19 cellular contexts compared by ENCODE assay signal in genomic region chr17:46109603-46110189, GRCh38.
A peak's percentile ranks its signal among the peaks of the same experiment; 100 is the strongest.
DNase-seq lines count a peak whose midpoint lies in the region; ATAC-seq, FAIRE-seq and TF ChIP-seq lines count a peak whose summit lies in the region.
"Had no signal": no experiment of that assay in that cellular context is flagged by ENCODE, and none has a peak within 500 bp of the region (broad histone marks: within the 10 kb centered on the region; RNA-seq: fewer than 3 reads in every experiment).

No MANE protein-coding gene starts in this region.

- no peaks in the 10 kb centered on the region for H3K27me3 Mint-ChIP-seq in CD4-positive, CD25-positive, alpha-beta regulatory T cell
- no peaks in the 10 kb centered on the region for H3K27me3 Mint-ChIP-seq in activated naive CD4-positive, alpha-beta T cell treated with anti-CD3 and anti-CD28 coated beads for 36 hours (ENCODE audit: low read depth)

- TF ChIP-seq EP300 in GM12878 (IDR thresholded peaks at IDR 0.05; ENCODE audit: borderline replicate concordance in 1 of 2, control insufficient read depth in 1 of 2, low read depth in 2 of 2, low read length in 2 of 2), result no peak

- intact Hi-C loops in GM12878 (cut with micrococcal nuclease; ENCODE audit: unreplicated experiment) (no loop called here), vagina (cut with DNase I) (no loop called here)
- intact Hi-C loops in activated naive CD4-positive, alpha-beta T cell treated with anti-CD3 and anti-CD28 coated beads for 36 hours (cut with micrococcal nuclease), result no loop called here

- 48% methylated on average over 2 of the region's 2 CpGs for WGBS in GM12878 (ENCODE audit: insufficient coverage, insufficient replicate concordance, low lambda C conversion rate, missing lambda C conversion rate)
- 50 to 54% methylated on average over 2 of the region's 2 CpGs for WGBS in lung, 2 donors

- no peaks in the 10 kb centered on the region for H3K9me3 Mint-ChIP-seq in CD4-positive, CD25-positive, alpha-beta regulatory T cell
- no peaks in the 10 kb centered on the region for H3K9me3 Mint-ChIP-seq in activated naive CD4-positive, alpha-beta T cell treated with anti-CD3 and anti-CD28 coated beads for 36 hours
- H3K9me3 Mint-ChIP-seq: activated T-helper 1 cell treated with anti-CD3 and anti-CD28 coated beads, Interleukin-12 subunit alpha, Interleukin-12 subunit beta, Interleukin-2, Interleukin-4 antibody, amounts not matched to agents 30 ng/mL and 10 ng/mL and 1 ng/mL, durations not matched to agents 14 hours and 24 hours and 36 hours had no signal

- peak overlapping the region in 1 of 3 donors; percentile 32 for H3K27ac Mint-ChIP-seq in CD4-positive, CD25-positive, alpha-beta regulatory T cell
- H3K27ac Mint-ChIP-seq in activated naive CD4-positive, alpha-beta T cell treated with anti-CD3 and anti-CD28 coated beads for 36 hours, result no peak overlapping the region
- H3K27ac Mint-ChIP-seq: activated T-helper 1 cell treated with anti-CD3 and anti-CD28 coated beads, Interleukin-12 subunit alpha, Interleukin-12 subunit beta, Interleukin-2, Interleukin-4 antibody, amounts not matched to agents 30 ng/mL and 10 ng/mL and 1 ng/mL, durations not matched to agents 14 hours and 24 hours and 36 hours had no signal

- peaks cover 51 to 97% (median 73%) of the 10 kb centered on the region in 4 donors for H3K4me1 Mint-ChIP-seq in CD4-positive, CD25-positive, alpha-beta regulatory T cell
- peaks cover 74% of the 10 kb centered on the region for H3K4me1 Mint-ChIP-seq in activated naive CD4-positive, alpha-beta T cell treated with anti-CD3 and anti-CD28 coated beads for 36 hours (ENCODE audit: low read depth)

- no peaks in the 10 kb centered on the region for H3K9me3 ChIP-seq in CD4-positive, CD25-positive, alpha-beta regulatory T cell (ENCODE audit: control insufficient read depth in 2 of 2, low read length in 2 of 2)
- no peaks in the 10 kb centered on the region for H3K9me3 ChIP-seq in GM12878 (replicated peaks; ENCODE audit: control insufficient read depth, insufficient read depth, low read length)
- no peaks in the 10 kb centered on the region for H3K9me3 ChIP-seq in lung (ENCODE audit: control insufficient read depth in 2 of 2, insufficient read depth in 1 of 2, low read length in 1 of 2)
- no peaks in the 10 kb centered on the region for H3K9me3 ChIP-seq in vagina
- H3K9me3 ChIP-seq: breast epithelium, HAP-1, tibial nerve had no signal

- H3K4me1 ChIP-seq in CD4-positive, CD25-positive, alpha-beta regulatory T cell (ENCODE audit: control insufficient read depth, insufficient read depth, low read length, poor library complexity, severe bottlenecking), result peaks cover 32% of the 10 kb centered on the region
- H3K4me1 ChIP-seq in GM12878 (ENCODE audit: control insufficient read depth, insufficient read depth, low read length), result peaks cover 3% of the 10 kb centered on the region; the same call in 1 of the 2 replicates
- H3K4me1 ChIP-seq in lung (ENCODE audit: control insufficient read depth in 2 of 2, insufficient read depth in 2 of 2, low read length in 2 of 2), result peaks cover 12 to 36% of the 10 kb centered on the region in 2 donors
- H3K4me1 ChIP-seq in vagina, result peaks cover 61% of the 10 kb centered on the region

- TF ChIP-seq POLR2A in GM12891 (IDR thresholded peaks at IDR 0.05; ENCODE audit: low read depth, low read length) (no peak), GM12878 (IDR thresholded peaks at IDR 0.05; ENCODE audit: low read depth, low read length) (no peak), vagina (IDR thresholded peaks at IDR 0.05) (no peak)

- ATAC-seq in CD4-positive, CD25-positive, alpha-beta regulatory T cell (ENCODE audit: low read depth in 2 of 2), result no peak
- ATAC-seq in GM12878 (no peak; the same call in 2 of the 3 replicates), lung (ENCODE audit: insufficient read depth, low FRiP score) (peak; percentile 15), HG02973 (IDR thresholded peaks at IDR 0.05; ENCODE audit: unreplicated experiment) (no peak)

- POLR2A ChIA-PET in GM12878 (lab: Charles Lee), result interaction anchor here (0.9 to 1.8 kb wide), 6 partner anchors 10 to 77 kb away, joined by 3 to 9 read pairs (median 3); no protein-coding TSS in a partner anchor

- CTCF ChIA-PET in GM12878 (lab: Yijun Ruan, JAX), result interaction anchor here (0.6 to 2.2 kb wide), 8 partner anchors 9 to 426 kb away, joined by 3 to 13 read pairs (median 5); no protein-coding TSS in a partner anchor
- CTCF ChIA-PET in activated naive CD4-positive, alpha-beta T cell treated with anti-CD3 and anti-CD28 coated beads for 36 hours (lab: Charles Lee), result no interaction called here

- DNase-seq in CD4-positive, CD25-positive, alpha-beta regulatory T cell, result no peak
- DNase-seq in GM12891 (ENCODE audit: insufficient read length, low spot score), result no peak
- no peak for DNase-seq in GM12878 (ENCODE audit: low read depth, low spot score)
- DNase-seq in lung (ENCODE audit: low spot score), result no peak
- no peak for DNase-seq in vagina (ENCODE audit: extremely low spot score in 2 of 2)
- DNase-seq in activated naive CD4-positive, alpha-beta T cell treated with anti-CD3 and anti-CD28 coated beads for 36 hours, result no peak
- DNase-seq in GM13976 (ENCODE audit: low spot score), result no peak
- DNase-seq: cortex of kidney; DND-41; NCI-H1105; small intestine; stimulated activated CD4-positive, alpha-beta T cell treated with anti-CD3 and anti-CD28 coated beads, Interleukin-2, amount 100 ng/mL, for 48 hours; stimulated activated naive CD4-positive, alpha-beta T cell treated with Interleukin-2 at 50 U/mL for 16 hours had no signal

- FAIRE-seq in GM12891 (lab: Jason Lieb, UNC) (peak; percentile 90), GM12878 (lab: Jason Lieb, UNC) (no peak)
- FAIRE-seq: endometrium, small intestine had no signal

- RAD21 ChIA-PET in GM12878 (lab: Charles Lee; ENCODE audit: unreplicated experiment), result interaction anchor here (1.3 to 1.4 kb wide), 2 partner anchors 36 to 46 kb away, joined by 3 to 5 read pairs; no protein-coding TSS in a partner anchor

- SMC1A ChIA-PET in GM12878 (lab: Charles Lee; ENCODE audit: uncharacterized antibody, unreplicated experiment), result interaction anchor here (0.9 to 3.2 kb wide), 9 partner anchors 9 to 78 kb away, joined by 3 to 48 read pairs (median 7); no protein-coding TSS in a partner anchor

- no peak overlapping the region for H2AFZ ChIP-seq in GM12878 (ENCODE audit: control insufficient read depth, low read depth, low read length)

- no peaks in the 10 kb centered on the region for H3K27me3 ChIP-seq in CD4-positive, CD25-positive, alpha-beta regulatory T cell (ENCODE audit: control insufficient read depth, insufficient read depth, low read length)
- H3K27me3 ChIP-seq in GM12878 (replicated peaks in 1 of 2; ENCODE audit: control insufficient read depth in 2 of 2, insufficient read depth in 2 of 2, low read length in 1 of 2), result no peaks in the 10 kb centered on the region
- H3K27me3 ChIP-seq in lung (ENCODE audit: control insufficient read depth, insufficient read depth), result no peaks in the 10 kb centered on the region
- no peaks in the 10 kb centered on the region for H3K27me3 ChIP-seq in vagina
- H3K27me3 ChIP-seq: breast epithelium, tibial nerve had no signal

- peaks cover 97% of the 10 kb centered on the region for H3K79me2 ChIP-seq in GM12878 (ENCODE audit: control insufficient read depth, insufficient read depth, low read length)

- H3K4me2 ChIP-seq in GM12878 (ENCODE audit: control insufficient read depth, insufficient read depth), result no peak overlapping the region

- no peak overlapping the region for H3K9ac ChIP-seq in GM12878 (ENCODE audit: control insufficient read depth, insufficient read depth, low read length)

- no TSS peak for BruUV-seq in GM12878 (replicated peaks; lab: Mats Ljungman, UMichigan)

- in situ Hi-C loops in GM12878 (cut with MboI) (no loop called here), GM13976 (cut with MboI; ENCODE audit: low sequenced_read_pairs, unreplicated experiment) (no loop called here)

- peak overlapping the region in 1 of 4 donors; percentile 24 for H3K4me3 Mint-ChIP-seq in CD4-positive, CD25-positive, alpha-beta regulatory T cell
- H3K4me3 Mint-ChIP-seq in activated naive CD4-positive, alpha-beta T cell treated with anti-CD3 and anti-CD28 coated beads for 36 hours, result no peak overlapping the region
- H3K4me3 Mint-ChIP-seq: activated T-helper 1 cell treated with anti-CD3 and anti-CD28 coated beads, Interleukin-12 subunit alpha, Interleukin-12 subunit beta, Interleukin-2, Interleukin-4 antibody, amounts not matched to agents 30 ng/mL and 10 ng/mL and 1 ng/mL, durations not matched to agents 14 hours and 24 hours and 36 hours had no signal

- peak overlapping the region; percentile 1 for H3K4me3 ChIP-seq in CD4-positive, CD25-positive, alpha-beta regulatory T cell (ENCODE audit: low read depth, low read length)
- H3K4me3 ChIP-seq in GM12878 (no peak overlapping the region), lung (no peak overlapping the region), vagina (no peak overlapping the region)
- H3K4me3 ChIP-seq: breast epithelium, HAP-1, tibial nerve had no signal

- H3K27ac ChIP-seq in CD4-positive, CD25-positive, alpha-beta regulatory T cell (ENCODE audit: insufficient read depth, low read length, poor library complexity, severe bottlenecking), result no peak overlapping the region
- H3K27ac ChIP-seq in GM12878 (ENCODE audit: control insufficient read depth, insufficient read depth) (no peak overlapping the region; the same call in 1 of the 2 replicates), lung (ENCODE audit: low read depth in 1 of 2, low read length in 1 of 2) (peak overlapping the region in 1 of 2 donors; percentile 21), vagina (no peak overlapping the region)
- H3K27ac ChIP-seq: breast epithelium, tibial nerve had no signal

- H3K36me3 ChIP-seq in CD4-positive, CD25-positive, alpha-beta regulatory T cell (ENCODE audit: control insufficient read depth, insufficient read depth, low read length), result no peaks in the 10 kb centered on the region
- no peaks in the 10 kb centered on the region; a peak in 1 of 4 replicates for H3K36me3 ChIP-seq in GM12878 (ENCODE audit: control insufficient read depth in 2 of 2, insufficient read depth in 2 of 2, low read length in 1 of 2)
- no peaks in the 10 kb centered on the region for H3K36me3 ChIP-seq in lung (ENCODE audit: control insufficient read depth in 2 of 2, insufficient read depth in 2 of 2, low read length in 2 of 2)
- no peaks in the 10 kb centered on the region for H3K36me3 ChIP-seq in vagina
- H3K36me3 ChIP-seq: breast epithelium, HAP-1, tibial nerve had no signal

- peaks cover 5% of the 10 kb centered on the region for H3K36me3 Mint-ChIP-seq in CD4-positive, CD25-positive, alpha-beta regulatory T cell
- H3K36me3 Mint-ChIP-seq in activated naive CD4-positive, alpha-beta T cell treated with anti-CD3 and anti-CD28 coated beads for 36 hours (ENCODE audit: low read depth), result peaks cover 3% of the 10 kb centered on the region

- no peak for TF ChIP-seq RAD21 in GM12878 (IDR thresholded peaks at IDR 0.05; ENCODE audit: insufficient read depth, low read depth, low read length)

- H4K20me1 ChIP-seq in GM12878 (ENCODE audit: control insufficient read depth, insufficient read depth), result peaks cover 4% of the 10 kb centered on the region; the same call in 1 of the 2 replicates

- no peak for TF ChIP-seq CTCF in GM12878 (IDR thresholded peaks at IDR 0.05 in 2 of 3, conservative IDR thresholded peaks at IDR 0.05 in 1 of 3; ENCODE audit: control insufficient read depth in 2 of 3, extremely low read depth in 1 of 3, insufficient read depth in 1 of 3, low read depth in 3 of 3, low read length in 3 of 3)
- no peak for TF ChIP-seq CTCF in lung (IDR thresholded peaks at IDR 0.05; ENCODE audit: control extremely low read depth, extremely low read depth)
- no peak for TF ChIP-seq CTCF in vagina (IDR thresholded peaks at IDR 0.05)
- TF ChIP-seq CTCF in GM13976 (IDR thresholded peaks at IDR 0.05; ENCODE audit: borderline replicate concordance, control extremely low read depth, extremely low read depth, insufficient read depth, missing control alignments), result no peak
